Comparison of ENCODE assay signal across 12 cellular contexts in genomic region chr5:111984044-111984443, GRCh38.
DNase-seq lines count a peak whose midpoint lies in the region; ATAC-seq, FAIRE-seq and TF ChIP-seq lines count a peak whose summit lies in the region.
"Had no signal": no experiment of that assay in that cellular context is flagged by ENCODE, and none has a peak within 500 bp of the region (broad histone marks: within the 10 kb centered on the region; RNA-seq: fewer than 3 reads in every experiment).

No MANE protein-coding gene starts in this region.

- no peak for TF ChIP-seq POLR2A in adrenal gland (IDR thresholded peaks at IDR 0.05)

- H3K36me3 ChIP-seq in kidney (ENCODE audit: control insufficient read depth in 1 of 2, insufficient read depth in 2 of 2, low read length in 2 of 2), result no peaks in the 10 kb centered on the region
- no peaks in the 10 kb centered on the region for H3K36me3 ChIP-seq in adrenal gland (replicated peaks in 1 of 2)
- H3K36me3 ChIP-seq: pancreas had no signal

- no peaks in the 10 kb centered on the region for H3K9me3 ChIP-seq in kidney (ENCODE audit: control insufficient read depth in 1 of 2, low read length in 2 of 2)
- H3K9me3 ChIP-seq in adrenal gland (replicated peaks in 1 of 3), result no peaks in the 10 kb centered on the region
- H3K9me3 ChIP-seq: pancreas had no signal

- no peaks in the 10 kb centered on the region for H3K27me3 ChIP-seq in adrenal gland
- H3K27me3 ChIP-seq: pancreas had no signal

- ATAC-seq in GM18858 (IDR thresholded peaks at IDR 0.05; ENCODE audit: unreplicated experiment) (peak; percentile 73), HG03039 (IDR thresholded peaks at IDR 0.05; ENCODE audit: unreplicated experiment) (peak; percentile 72)
- ATAC-seq: effector memory CD8-positive, alpha-beta T cell had no signal

- TF ChIP-seq CTCF in astrocyte of the spinal cord (IDR thresholded peaks at IDR 0.05; ENCODE audit: low read depth, low read length) (no peak), kidney (IDR thresholded peaks at IDR 0.05; ENCODE audit: borderline replicate concordance, extremely low read depth, insufficient read depth) (no peak), adrenal gland (IDR thresholded peaks at IDR 0.05) (no peak)

- 52 to 68% (median 60%) methylated on average over 2 of the region's 2 CpGs for WGBS in adrenal gland, 4 donors

- H3K4me1 ChIP-seq in kidney (ENCODE audit: control insufficient read depth in 1 of 2, insufficient read depth in 1 of 2, low read depth in 1 of 2, low read length in 2 of 2) (no peaks in the 10 kb centered on the region), adrenal gland (replicated peaks in 1 of 2) (no peaks in the 10 kb centered on the region)
- H3K4me1 ChIP-seq: pancreas had no signal

- H3K4me3 ChIP-seq in astrocyte of the spinal cord (ENCODE audit: low read depth, low read length) (no peak overlapping the region), kidney (ENCODE audit: low read length in 2 of 2) (no peak overlapping the region), adrenal gland (no peak overlapping the region)
- H3K4me3 ChIP-seq: pancreas had no signal

- intact Hi-C loops in kidney (cut with DNase I), result no loop called here
- intact Hi-C loops in adrenal gland (cut with DNase I), result no loop called here

- H3K9ac ChIP-seq in kidney (ENCODE audit: low read length in 2 of 2), result no peak overlapping the region

- DNase-seq in astrocyte of the spinal cord (ENCODE audit: low read depth, low spot score), result peak; percentile 90
- peak; percentile 89 for DNase-seq in renal cortical epithelial cell (ENCODE audit: low read depth)
- DNase-seq in kidney, result no peak
- DNase-seq in adrenal gland, result no peak
- DNase-seq in inferior parietal cortex (ENCODE audit: extremely low spot score), result no peak
- no peak for DNase-seq in stimulated activated CD8-positive, alpha-beta memory T cell treated with anti-CD3 and anti-CD28 coated beads, Interleukin-4, amount 100 ng/mL, for 48 hours
- DNase-seq: activated CD4-positive, alpha-beta T cell treated with anti-CD3 and anti-CD28 coated beads, Interleukin-2, amount 50 U/mL, for 1 hour; effector memory CD8-positive, alpha-beta T cell; NCI-H187; pancreas had no signal

- no peak for FAIRE-seq in kidney (lab: Jason Lieb, UNC)
- FAIRE-seq: pancreas had no signal

- H3K27ac ChIP-seq in kidney (ENCODE audit: low read depth in 2 of 2, low read length in 2 of 2) (no peak overlapping the region), adrenal gland (no peak overlapping the region)
- H3K27ac ChIP-seq: pancreas had no signal

- in situ Hi-C loops in astrocyte of the spinal cord (cut with HindIII; ENCODE audit: low sequenced_read_pairs), result no loop called here

Comparison
In these comparisons a context has a peak if more than half of its experiments do, and no peak if none do; other contexts are left out.
1. DNase-seq: peak in astrocyte of the spinal cord (single experiment) and renal cortical epithelial cell (single experiment); none in kidney (single experiment), adrenal gland (0 of 7), inferior parietal cortex (single experiment) and stimulated activated CD8-positive, alpha-beta memory T cell treated with anti-CD3 and anti-CD28 coated beads, Interleukin-4, amount 100 ng/mL, for 48 hours (single experiment).